ENCODE assay signal across 7 cellular contexts in the genomic region with DNA sequence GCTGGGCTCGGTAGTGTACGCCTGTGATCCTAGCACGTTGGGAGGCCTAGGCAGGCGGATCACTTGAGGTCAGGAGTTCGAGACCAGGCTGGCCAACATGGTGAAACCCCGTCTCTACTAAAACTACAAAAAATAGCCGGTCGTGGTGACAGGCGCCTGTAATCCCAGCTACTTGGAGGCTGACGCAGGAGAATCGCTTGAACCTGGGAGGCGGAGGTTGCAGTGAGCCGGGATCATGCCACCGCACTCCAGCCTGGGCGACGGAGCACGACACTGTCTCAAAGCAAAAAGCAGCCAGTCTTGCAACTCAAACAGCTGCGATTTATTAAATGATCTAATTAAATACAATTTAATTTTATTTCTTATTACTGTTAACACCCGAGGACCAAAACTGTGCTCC. TPM values are rescaled to one million over a fixed set of nuclear protein-coding genes. Genes with fewer than 3 reads are reported as not detected.
A peak's percentile ranks its signal among the peaks of the same experiment; 100 is the strongest.
DNase-seq lines count a peak whose midpoint lies in the region; TF ChIP-seq lines count a peak whose summit lies in the region.
"Not testable (repeated sequence)": the region's sequence is repeated elsewhere in the genome, so short reads cannot be mapped to it uniquely, and the experiment has no call there.
"Had no signal": no experiment of that assay in that cellular context is flagged by ENCODE, and none has a peak within 500 bp of the region (broad histone marks: within the 10 kb centered on the region; RNA-seq: fewer than 3 reads in every experiment).

No MANE protein-coding gene starts in this region.

- H3K9me3 Mint-ChIP-seq in activated naive CD4-positive, alpha-beta T cell treated with anti-CD3 and anti-CD28 coated beads for 36 hours: not testable (repeated sequence)

- not testable (repeated sequence) for H2AK5ac ChIP-seq in mesenchymal stem cell (ENCODE audit: low read length, severe bottlenecking)

- peak overlapping the region; percentile 99 for H3K4me2 ChIP-seq in BLaER1
- peak overlapping the region; percentile 86 for H3K4me2 ChIP-seq in mesenchymal stem cell (ENCODE audit: low read length, poor library complexity, severe bottlenecking)
- H3K4me2 ChIP-seq in skeletal muscle satellite cell (ENCODE audit: low read length): peak overlapping the region; percentile 91

- not testable (repeated sequence) for DNase-seq in NT2/D1 (ENCODE audit: low read depth, low spot score); activated naive CD4-positive, alpha-beta T cell treated with anti-CD3 and anti-CD28 coated beads for 36 hours; epithelial cell of proximal tubule (ENCODE audit: low read depth); mesenchymal stem cell

- H3K18ac ChIP-seq in mesenchymal stem cell (ENCODE audit: low read depth in 1 of 2, low read length in 2 of 2): not testable (repeated sequence)

- TF ChIP-seq CTCF in epithelial cell of proximal tubule (conservative IDR thresholded peaks at IDR 0.05; ENCODE audit: low read depth, low read length): not testable (repeated sequence)

- H3K36me3 ChIP-seq in BLaER1: peaks cover 21% of the 10 kb centered on the region
- H3K36me3 ChIP-seq in NT2/D1 (ENCODE audit: insufficient read depth, insufficient read length, low read length): peaks cover 16% of the 10 kb centered on the region
- peaks cover 12 to 18% of the 10 kb centered on the region in 2 experiments for H3K36me3 ChIP-seq in mesenchymal stem cell (ENCODE audit: control insufficient read depth in 1 of 2, insufficient read depth in 2 of 2, low read depth in 1 of 2, low read length in 2 of 2)
- H3K36me3 ChIP-seq in skeletal muscle satellite cell (ENCODE audit: insufficient read depth, low read length): peaks cover 13% of the 10 kb centered on the region

- peaks cover 54% of the 10 kb centered on the region for H3K4me1 ChIP-seq in BLaER1
- H3K4me1 ChIP-seq in NT2/D1 (ENCODE audit: insufficient read depth, insufficient read length): peaks cover 26% of the 10 kb centered on the region
- peaks cover 23% of the 10 kb centered on the region for H3K4me1 ChIP-seq in mesenchymal stem cell (ENCODE audit: control insufficient read depth, insufficient read depth, low read depth, low read length)
- H3K4me1 ChIP-seq in skeletal muscle satellite cell (ENCODE audit: control insufficient read depth, insufficient read depth, low read length): peaks cover 12% of the 10 kb centered on the region

- CTCF ChIA-PET in activated naive CD4-positive, alpha-beta T cell treated with anti-CD3 and anti-CD28 coated beads for 36 hours (lab: Charles Lee): not testable (repeated sequence)

- H4K20me1 ChIP-seq in BLaER1: peaks cover 50% of the 10 kb centered on the region

- H3K9me3 ChIP-seq in BLaER1; NT2/D1 (ENCODE audit: insufficient read depth, low read length); mesenchymal stem cell (ENCODE audit: control insufficient read depth, low read length); skeletal muscle satellite cell (replicated peaks; ENCODE audit: low read length): not testable (repeated sequence)

- not testable (repeated sequence) for H4K8ac ChIP-seq in mesenchymal stem cell (ENCODE audit: low read length)

- H2BK15ac ChIP-seq in mesenchymal stem cell (ENCODE audit: low read depth, poor library complexity, severe bottlenecking): not testable (repeated sequence)

- H3K27me3 ChIP-seq in BLaER1 (peaks cover 62% of the 10 kb centered on the region), NT2/D1 (ENCODE audit: insufficient read depth, insufficient read length) (peaks cover 46% of the 10 kb centered on the region), mesenchymal stem cell (ENCODE audit: control insufficient read depth in 1 of 2, insufficient read depth in 1 of 2, low read length in 2 of 2) (peaks cover 12 to 64% of the 10 kb centered on the region in 2 experiments), skeletal muscle satellite cell (ENCODE audit: control insufficient read depth, insufficient read depth, low read length) (peaks cover 20% of the 10 kb centered on the region)

- H3K36me3 Mint-ChIP-seq in activated naive CD4-positive, alpha-beta T cell treated with anti-CD3 and anti-CD28 coated beads for 36 hours (ENCODE audit: low read depth): not testable (repeated sequence)

- intact Hi-C loops in activated naive CD4-positive, alpha-beta T cell treated with anti-CD3 and anti-CD28 coated beads for 36 hours (cut with micrococcal nuclease): loop anchor here (1.0 to 5.0 kb wide), 2 partner anchors 23 to 64 kb away; a partner anchor contains a TSS

- H2BK12ac ChIP-seq in mesenchymal stem cell (ENCODE audit: low read length in 2 of 2): not testable (repeated sequence)

- H2BK5ac ChIP-seq in mesenchymal stem cell (ENCODE audit: low read depth, low read length, poor library complexity, severe bottlenecking): not testable (repeated sequence)

- 0 out of 2 replicates have a peak overlapping the region, but pooled peaks have one; percentile 53 for H3K9ac ChIP-seq in BLaER1
- peak overlapping the region; percentile 71 for H3K9ac ChIP-seq in NT2/D1 (ENCODE audit: insufficient read length, low read depth)
- peak overlapping the region; percentile 61 for H3K9ac ChIP-seq in mesenchymal stem cell (ENCODE audit: low read length)
- peak overlapping the region; percentile 53 for H3K9ac ChIP-seq in skeletal muscle satellite cell (ENCODE audit: low read depth, low read length)

- H3K79me1 ChIP-seq in mesenchymal stem cell (replicated peaks; ENCODE audit: low read length, poor library complexity, severe bottlenecking): not testable (repeated sequence)

- H4K91ac ChIP-seq in mesenchymal stem cell (ENCODE audit: low read length): not testable (repeated sequence)

- peak overlapping the region; percentile 73 for H3K4me3 Mint-ChIP-seq in activated naive CD4-positive, alpha-beta T cell treated with anti-CD3 and anti-CD28 coated beads for 36 hours

- not testable (repeated sequence) for H2BK120ac ChIP-seq in mesenchymal stem cell (ENCODE audit: low read depth, low read length)

- not testable (repeated sequence) for H3K27ac ChIP-seq in BLaER1; mesenchymal stem cell (ENCODE audit: low read length, poor library complexity, severe bottlenecking)

- not testable (repeated sequence) for H3K4ac ChIP-seq in mesenchymal stem cell (ENCODE audit: low read depth in 1 of 2, low read length in 2 of 2)

- 87% methylated on average over 15 of the region's 19 CpGs for WGBS in mesenchymal stem cell

- not testable (repeated sequence) for H3K23ac ChIP-seq in mesenchymal stem cell (ENCODE audit: low read length in 2 of 2)

- H3K27me3 Mint-ChIP-seq in activated naive CD4-positive, alpha-beta T cell treated with anti-CD3 and anti-CD28 coated beads for 36 hours (ENCODE audit: low read depth): peaks cover 14% of the 10 kb centered on the region

- H3K4me3 ChIP-seq in BLaER1 (peak overlapping the region; percentile 69), NT2/D1 (ENCODE audit: insufficient read length, low read depth) (peak overlapping the region; percentile 44), epithelial cell of proximal tubule (ENCODE audit: low read depth, low read length) (peak overlapping the region; percentile 63), mesenchymal stem cell (ENCODE audit: insufficient read depth in 1 of 2, low read depth in 1 of 2, low read length in 2 of 2) (peak overlapping the region; percentile 57 to 76), skeletal muscle satellite cell (ENCODE audit: low read length) (peak overlapping the region; percentile 64)

- H2AFZ ChIP-seq in mesenchymal stem cell (ENCODE audit: low read depth, low read length): not testable (repeated sequence)

- H3K14ac ChIP-seq in mesenchymal stem cell (ENCODE audit: low read length in 2 of 2): not testable (repeated sequence)

- H3K27ac Mint-ChIP-seq in activated naive CD4-positive, alpha-beta T cell treated with anti-CD3 and anti-CD28 coated beads for 36 hours: not testable (repeated sequence)

- H3K4me1 Mint-ChIP-seq in activated naive CD4-positive, alpha-beta T cell treated with anti-CD3 and anti-CD28 coated beads for 36 hours (ENCODE audit: low read depth): peaks cover 19% of the 10 kb centered on the region

RNA-seq across cellular contexts. Expression of a gene that starts 0.7 kb away (rescaled TPM):
- under 1 TPM; 0.43 to 0.67 TPM for total RNA-seq in activated naive CD4-positive, alpha-beta T cell treated with anti-CD3 and anti-CD28 coated beads for 36 hours
- 0.58 and 1.4 TPM in 2 replicates for total RNA-seq in epithelial cell of proximal tubule
- polyA plus RNA-seq in mesenchymal stem cell (2013, experiment 1 of 2): 0.03 TPM
- 0.01 TPM for polyA plus RNA-seq in mesenchymal stem cell (2013, experiment 2 of 2)
- 0.51 and 0.87 TPM in 2 replicates for total RNA-seq in skeletal muscle satellite cell (2012; rRNA removed)

RNA-seq across cellular contexts. Expression of a gene that starts 19.9 kb away (rescaled TPM):
- under 1 TPM in 1 of 2 experiments, not detected in 1; 0.60 TPM for total RNA-seq in activated naive CD4-positive, alpha-beta T cell treated with anti-CD3 and anti-CD28 coated beads for 36 hours
- 2.5 TPM in 1 of 2 replicates, not detected in the other for total RNA-seq in epithelial cell of proximal tubule
- 2.2 TPM for polyA plus RNA-seq in mesenchymal stem cell (2013, experiment 1 of 2)
- 2.1 TPM for polyA plus RNA-seq in mesenchymal stem cell (2013, experiment 2 of 2)
- total RNA-seq in skeletal muscle satellite cell (2012; rRNA removed): 1.1 TPM in 1 of 2 replicates, not detected in the other

RNA-seq across cellular contexts. Expression of a gene that starts 23.0 kb away (rescaled TPM):
- total RNA-seq in activated naive CD4-positive, alpha-beta T cell treated with anti-CD3 and anti-CD28 coated beads for 36 hours: 10 to 100 TPM; 46.1 to 48.1 TPM
- 92.6 and 123 TPM in 2 replicates for total RNA-seq in epithelial cell of proximal tubule
- 56.4 TPM for polyA plus RNA-seq in mesenchymal stem cell (2013, experiment 1 of 2)
- 56.0 TPM for polyA plus RNA-seq in mesenchymal stem cell (2013, experiment 2 of 2)
- 61.1 and 64.0 TPM in 2 replicates for total RNA-seq in skeletal muscle satellite cell (2012; rRNA removed)

RNA-seq across cellular contexts. Expression of a gene that starts 28.8 kb away (rescaled TPM):
- not detected for total RNA-seq in activated naive CD4-positive, alpha-beta T cell treated with anti-CD3 and anti-CD28 coated beads for 36 hours
- total RNA-seq in epithelial cell of proximal tubule: not detected in 2 replicates
- not detected for polyA plus RNA-seq in mesenchymal stem cell (2013, experiment 1 of 2)
- not detected for polyA plus RNA-seq in mesenchymal stem cell (2013, experiment 2 of 2)
- total RNA-seq in skeletal muscle satellite cell (2012; rRNA removed): not detected in 2 replicates
- polyA plus RNA-seq: small intestine had no signal
